Comparison of ENCODE assay signal across 1 cellular context in the genomic region with DNA sequence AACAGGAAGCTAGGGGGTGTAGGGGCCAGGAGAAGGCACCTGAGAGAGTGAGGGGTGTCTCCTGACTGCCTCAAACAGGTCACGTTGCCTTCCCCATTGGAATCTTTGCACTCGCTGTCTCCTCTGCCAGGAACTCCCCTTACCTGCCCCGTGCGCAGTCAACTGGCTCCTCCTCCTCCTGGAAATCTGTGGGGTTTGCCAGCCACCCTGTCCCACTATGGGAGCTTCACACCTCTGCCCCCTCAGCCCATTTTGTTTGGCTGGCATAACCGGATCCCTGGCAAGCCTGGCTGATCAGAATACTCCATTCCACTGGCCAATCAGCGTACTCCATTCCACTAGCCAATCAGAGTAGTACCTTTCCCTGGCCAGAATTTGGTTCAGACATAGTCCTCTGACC.
TF ChIP-seq lines count a peak whose summit lies in the region.

No MANE protein-coding gene starts in this region.

TF ChIP-seq in liver, 16 proteins besides CTCF, POLR2A, EP300 and RAD21 (continued from another document):
- TF ChIP-seq, protein P1, sequence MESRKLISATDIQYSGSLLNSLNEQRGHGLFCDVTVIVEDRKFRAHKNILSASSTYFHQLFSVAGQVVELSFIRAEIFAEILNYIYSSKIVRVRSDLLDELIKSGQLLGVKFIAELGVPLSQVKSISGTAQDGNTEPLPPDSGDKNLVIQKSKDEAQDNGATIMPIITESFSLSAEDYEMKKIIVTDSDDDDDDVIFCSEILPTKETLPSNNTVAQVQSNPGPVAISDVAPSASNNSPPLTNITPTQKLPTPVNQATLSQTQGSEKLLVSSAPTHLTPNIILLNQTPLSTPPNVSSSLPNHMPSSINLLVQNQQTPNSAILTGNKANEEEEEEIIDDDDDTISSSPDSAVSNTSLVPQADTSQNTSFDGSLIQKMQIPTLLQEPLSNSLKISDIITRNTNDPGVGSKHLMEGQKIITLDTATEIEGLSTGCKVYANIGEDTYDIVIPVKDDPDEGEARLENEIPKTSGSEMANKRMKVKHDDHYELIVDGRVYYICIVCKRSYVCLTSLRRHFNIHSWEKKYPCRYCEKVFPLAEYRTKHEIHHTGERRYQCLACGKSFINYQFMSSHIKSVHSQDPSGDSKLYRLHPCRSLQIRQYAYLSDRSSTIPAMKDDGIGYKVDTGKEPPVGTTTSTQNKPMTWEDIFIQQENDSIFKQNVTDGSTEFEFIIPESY (IDR thresholded peaks at IDR 0.05): peak; percentile 55
